Comparison of ENCODE assay signal across 21 cellular contexts in the genomic region with DNA sequence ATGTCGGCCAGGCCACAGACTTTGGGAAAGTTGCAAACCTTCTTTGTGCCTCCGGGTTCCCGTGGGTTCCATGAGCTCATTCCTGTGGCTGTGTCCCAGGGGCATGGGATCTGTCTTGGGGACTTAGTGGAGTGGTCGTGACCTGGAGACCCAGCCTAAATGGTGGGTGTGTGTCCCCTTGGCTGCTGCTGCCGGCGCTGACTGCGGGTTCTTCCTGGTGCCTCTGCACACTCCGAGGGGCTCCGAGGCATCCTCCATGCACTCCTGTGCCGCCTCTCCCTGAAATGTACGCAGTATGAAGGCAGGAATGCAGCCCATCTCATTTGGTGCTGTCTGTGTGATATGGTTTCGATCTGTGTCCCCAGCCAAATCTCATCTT. TPM values are rescaled to one million over a fixed set of nuclear protein-coding genes. Genes with fewer than 3 reads are reported as not detected.
DNase-seq lines count a peak whose midpoint lies in the region; ATAC-seq, FAIRE-seq and TF ChIP-seq lines count a peak whose summit lies in the region.
"Had no signal": no experiment of that assay in that cellular context is flagged by ENCODE, and none has a peak within 500 bp of the region (broad histone marks: within the 10 kb centered on the region; RNA-seq: fewer than 3 reads in every experiment).

No MANE protein-coding gene starts in this region.

- H3K36me3 Mint-ChIP-seq in activated CD8-positive, alpha-beta T cell treated with anti-CD3 and anti-CD28 coated beads, Interleukin-2, amount 10 ng/mL, durations not matched to agents 7 days and 5 days (ENCODE audit: low read depth), result no peaks in the 10 kb centered on the region

- H2BK5ac ChIP-seq in H1 (ENCODE audit: low read depth, low read length), result no peak overlapping the region
- no peak overlapping the region for H2BK5ac ChIP-seq in mesenchymal stem cell (ENCODE audit: low read depth, low read length, poor library complexity, severe bottlenecking)

- H3K23ac ChIP-seq in H1 (ENCODE audit: insufficient read length), result no peak overlapping the region
- no peak overlapping the region for H3K23ac ChIP-seq in mesenchymal stem cell (ENCODE audit: low read length in 2 of 2)

- no peak overlapping the region for H4K8ac ChIP-seq in H1 (ENCODE audit: extremely low read depth, insufficient read depth, low read length)
- no peak overlapping the region for H4K8ac ChIP-seq in mesenchymal stem cell (ENCODE audit: low read length)

- H2BK20ac ChIP-seq in H1 (ENCODE audit: low read length), result no peak overlapping the region

- ATAC-seq in GM19328 (IDR thresholded peaks at IDR 0.05; ENCODE audit: unreplicated experiment), result no peak
- no peak for ATAC-seq in activated CD8-positive, alpha-beta T cell treated with anti-CD3 and anti-CD28 coated beads, Interleukin-2, amount 10 ng/mL, durations not matched to agents 7 days and 5 days
- ATAC-seq: K562 had no signal

- FAIRE-seq in H1 (lab: Jason Lieb, UNC), result no peak
- FAIRE-seq: K562 had no signal

- H3K23me2 ChIP-seq in H1 (ENCODE audit: low read depth, low read length), result peaks cover 11% of the 10 kb centered on the region

- peaks cover 18% of the 10 kb centered on the region for H3K27me3 Mint-ChIP-seq in activated CD8-positive, alpha-beta T cell treated with anti-CD3 and anti-CD28 coated beads, Interleukin-2, amount 10 ng/mL, durations not matched to agents 7 days and 5 days (ENCODE audit: low read depth)

- TF ChIP-seq POLR2A in Peyer's patch (IDR thresholded peaks at IDR 0.05) (no peak), H1 (IDR thresholded peaks at IDR 0.05; ENCODE audit: control extremely low read depth in 1 of 2, low read depth in 2 of 2, low read length in 2 of 2) (no peak), stomach (IDR thresholded peaks at IDR 0.05) (no peak)

- H3K9me3 Mint-ChIP-seq in activated CD8-positive, alpha-beta T cell treated with anti-CD3 and anti-CD28 coated beads, Interleukin-2, amount 10 ng/mL, durations not matched to agents 7 days and 5 days (ENCODE audit: insufficient read depth), result peaks cover 22% of the 10 kb centered on the region

- H3K27ac Mint-ChIP-seq in activated CD8-positive, alpha-beta T cell treated with anti-CD3 and anti-CD28 coated beads, Interleukin-2, amount 10 ng/mL, durations not matched to agents 7 days and 5 days, result no peak overlapping the region

- H2AFZ ChIP-seq in H1 (ENCODE audit: low read length), result no peak overlapping the region
- H2AFZ ChIP-seq in mesenchymal stem cell (ENCODE audit: low read depth, low read length), result no peak overlapping the region

- H3K79me1 ChIP-seq in H1 (ENCODE audit: low read depth, low read length), result peaks cover 2% of the 10 kb centered on the region; the same call in 1 of the 2 replicates
- H3K79me1 ChIP-seq in mesenchymal stem cell (replicated peaks; ENCODE audit: low read length, poor library complexity, severe bottlenecking), result no peaks in the 10 kb centered on the region

- POLR2A ChIA-PET in H1 (lab: Charles Lee; ENCODE audit: partially characterized antibody), result no interaction called here
- POLR2A ChIA-PET in activated CD8-positive, alpha-beta T cell treated with anti-CD3 and anti-CD28 coated beads, Interleukin-2, amount 10 ng/mL, durations not matched to agents 7 days and 5 days (lab: Charles Lee), result interaction anchor here (1.6 kb wide), 1 partner anchor 9 kb away, joined by 4 read pairs; no protein-coding TSS in a partner anchor

- 85% methylated on average over 12 of the region's 12 CpGs; no CpG with 5 or more reads in 1 of the 2 experiments for WGBS in H1 (ENCODE audit: extremely low coverage in 1 of 2, insufficient coverage in 1 of 2, insufficient read length in 1 of 2, insufficient replicate concordance in 2 of 2, low coverage in 1 of 2, low lambda C conversion rate in 2 of 2, missing lambda C conversion rate in 1 of 2), 2 experiments
- WGBS in mesenchymal stem cell, result 85% methylated on average over 12 of the region's 12 CpGs
- 78 to 84% (median 81%) methylated on average over 9 to 12 of the region's 12 CpGs for WGBS in stomach, 5 donors

- H4K20me1 ChIP-seq in H1 (replicated peaks in 1 of 2; ENCODE audit: control insufficient read depth in 1 of 2, insufficient read depth in 2 of 2, low read length in 2 of 2), result peaks cover 0 to 12% of the 10 kb centered on the region in 2 experiments

- TF ChIP-seq EP300 in H1 (IDR thresholded peaks at IDR 0.05; ENCODE audit: borderline replicate concordance in 1 of 2, low read depth in 2 of 2, low read length in 2 of 2), result no peak
- TF ChIP-seq EP300 in stomach (IDR thresholded peaks at IDR 0.05), result no peak

- DNase-seq in Peyer's patch (no peak), H1 (ENCODE audit: low read depth in 1 of 2, low spot score in 2 of 2) (no peak), mesenchymal stem cell (no peak), stomach (no peak), SHP77 (lab: John Stamatoyannopoulos, UW) (no peak)
- no peak for DNase-seq in activated CD8-positive, alpha-beta T cell treated with anti-CD3 and anti-CD28 coated beads, Interleukin-2, amount 10 ng/mL, durations not matched to agents 7 days and 5 days
- DNase-seq: BE2C, COR-L47, DMS 273 treated with DMSO at 0.1 percent for 48 hours, DMS79 treated with DMSO at 0.1 percent for 48 hours, MG63, NCI-H1417, NCI-H187, NCI-H446 treated with DMSO at 0.1 percent for 48 hours, NCI-H526 treated with DMSO at 0.1 percent for 48 hours had no signal

- H3K4me1 Mint-ChIP-seq in activated CD8-positive, alpha-beta T cell treated with anti-CD3 and anti-CD28 coated beads, Interleukin-2, amount 10 ng/mL, durations not matched to agents 7 days and 5 days (ENCODE audit: low read depth), result no peaks in the 10 kb centered on the region

- H3K4ac ChIP-seq in H1 (replicated peaks; ENCODE audit: insufficient read length, low read depth, low read length) (no peak overlapping the region), mesenchymal stem cell (ENCODE audit: low read depth in 1 of 2, low read length in 2 of 2) (no peak overlapping the region)

- H3K18ac ChIP-seq in H1 (ENCODE audit: extremely low read depth, low read length) (no peak overlapping the region), mesenchymal stem cell (ENCODE audit: low read depth in 1 of 2, low read length in 2 of 2) (no peak overlapping the region)

- no peak overlapping the region for H3K9ac ChIP-seq in H1 (replicated peaks in 1 of 4; ENCODE audit: extremely low read depth in 1 of 4, low read depth in 3 of 4, low read length in 3 of 4)
- no peak overlapping the region for H3K9ac ChIP-seq in mesenchymal stem cell (ENCODE audit: low read length)

- H3K4me3 Mint-ChIP-seq in activated CD8-positive, alpha-beta T cell treated with anti-CD3 and anti-CD28 coated beads, Interleukin-2, amount 10 ng/mL, durations not matched to agents 7 days and 5 days, result no peak overlapping the region

- H3K79me2 ChIP-seq in H1 (ENCODE audit: control insufficient read depth in 1 of 2, insufficient read depth in 2 of 2, low read length in 2 of 2), result no peaks in the 10 kb centered on the region; a peak in 1 of 4 replicates

- H2BK15ac ChIP-seq in H1 (ENCODE audit: low read length), result no peak overlapping the region
- peak overlapping the region; percentile 37 for H2BK15ac ChIP-seq in mesenchymal stem cell (ENCODE audit: low read depth, poor library complexity, severe bottlenecking)

- no peak overlapping the region for H4K5ac ChIP-seq in H1 (ENCODE audit: insufficient read length, low read depth, low read length)

- H4K91ac ChIP-seq in H1 (replicated peaks; ENCODE audit: insufficient read length, low read length) (no peak overlapping the region), mesenchymal stem cell (ENCODE audit: low read length) (no peak overlapping the region)

- intact Hi-C loops in stomach (cut with DNase I; ENCODE audit: low total_unique reads), result no loop called here

- H3K4me3 ChIP-seq in Peyer's patch (no peak overlapping the region), H1 (ENCODE audit: extremely low read depth in 1 of 4, insufficient read depth in 2 of 4, low read depth in 3 of 4, low read length in 4 of 4) (no peak overlapping the region), mesenchymal stem cell (ENCODE audit: insufficient read depth in 1 of 2, low read depth in 1 of 2, low read length in 2 of 2) (no peak overlapping the region), stomach (no peak overlapping the region)
- H3K4me3 ChIP-seq: HAP-1, K562, MG63 had no signal

- TF ChIP-seq RAD21 in H1 (IDR thresholded peaks at IDR 0.05 in 1 of 2, conservative IDR thresholded peaks at IDR 0.05 in 1 of 2; ENCODE audit: low read depth in 2 of 2, low read length in 2 of 2), result no peak

- H3K4me1 ChIP-seq in Peyer's patch (peaks cover 0 to 6% (median 0%) of the 10 kb centered on the region in 4 donors), H1 (replicated peaks in 1 of 4; ENCODE audit: control insufficient read depth in 3 of 4, insufficient read depth in 4 of 4, low read length in 3 of 4) (no peaks in the 10 kb centered on the region), mesenchymal stem cell (ENCODE audit: control insufficient read depth, insufficient read depth, low read depth, low read length) (peaks cover 3% of the 10 kb centered on the region), stomach (no peaks in the 10 kb centered on the region)
- H3K4me1 ChIP-seq: BE2C, HAP-1 had no signal

- peaks cover 0 to 5% of the 10 kb centered on the region in 2 donors for H3K27me3 ChIP-seq in Peyer's patch
- H3K27me3 ChIP-seq in H1 (replicated peaks in 1 of 4; ENCODE audit: control insufficient read depth in 3 of 4, extremely low read depth in 1 of 4, insufficient read depth in 3 of 4, low read length in 3 of 4), result peaks cover 0 to 2% (median 0%) of the 10 kb centered on the region in 4 experiments; a peak in 1 of 7 replicates
- H3K27me3 ChIP-seq in mesenchymal stem cell (ENCODE audit: control insufficient read depth in 1 of 2, insufficient read depth in 1 of 2, low read length in 2 of 2), result peaks cover 38 to 56% of the 10 kb centered on the region in 2 experiments
- peaks cover 0 to 19% (median 0%) of the 10 kb centered on the region in 3 donors for H3K27me3 ChIP-seq in stomach
- H3K27me3 ChIP-seq: BE2C, MG63 had no signal

- H2AK5ac ChIP-seq in H1 (ENCODE audit: low read depth, low read length), result no peak overlapping the region
- no peak overlapping the region for H2AK5ac ChIP-seq in mesenchymal stem cell (ENCODE audit: low read length, severe bottlenecking)

- CTCF ChIA-PET in H1 (lab: Charles Lee; ENCODE audit: partially characterized antibody), result interaction anchor here (0.7 to 1.7 kb wide), 9 partner anchors 9 to 314 kb away, joined by 3 to 8 read pairs (median 3); no protein-coding TSS in a partner anchor
- CTCF ChIA-PET in activated CD8-positive, alpha-beta T cell treated with anti-CD3 and anti-CD28 coated beads, Interleukin-2, amount 10 ng/mL, durations not matched to agents 7 days and 5 days (lab: Charles Lee), result interaction anchor here (1.0 kb wide), 1 partner anchor 13 kb away, joined by 3 read pairs; no protein-coding TSS in a partner anchor

- H3K14ac ChIP-seq in H1 (ENCODE audit: insufficient read length) (no peak overlapping the region), mesenchymal stem cell (ENCODE audit: low read length in 2 of 2) (no peak overlapping the region)

- H3K27ac ChIP-seq in Peyer's patch (peak overlapping the region in 3 of 4 donors; percentile 23 to 51 (median 25)), H1 (ENCODE audit: low read depth, low read length) (no peak overlapping the region), mesenchymal stem cell (ENCODE audit: low read length, poor library complexity, severe bottlenecking) (no peak overlapping the region), stomach (peak overlapping the region in 4 of 5 donors; percentile 14 to 62 (median 52))

- no peak overlapping the region for H3K4me2 ChIP-seq in H1 (ENCODE audit: insufficient read depth in 1 of 2, low read depth in 2 of 2, low read length in 2 of 2)
- H3K4me2 ChIP-seq in mesenchymal stem cell (ENCODE audit: low read length, poor library complexity, severe bottlenecking), result no peak overlapping the region

- H3K9me3 ChIP-seq in Peyer's patch (peaks cover 0 to 5% (median 0%) of the 10 kb centered on the region in 4 donors), H1 (ENCODE audit: insufficient read depth in 2 of 2, low read depth in 1 of 2, low read length in 1 of 2) (peaks cover 2 to 13% of the 10 kb centered on the region in 2 experiments; a peak in 2 of 4 replicates), mesenchymal stem cell (ENCODE audit: control insufficient read depth, low read length) (peaks cover 21% of the 10 kb centered on the region), stomach (peaks cover 6 to 16% (median 15%) of the 10 kb centered on the region in 4 donors)

- H3K36me3 ChIP-seq in Peyer's patch, result no peaks in the 10 kb centered on the region
- peaks cover 0 to 3% (median 0%) of the 10 kb centered on the region in 4 experiments; a peak in 1 of 8 replicates for H3K36me3 ChIP-seq in H1 (ENCODE audit: control insufficient read depth in 2 of 4, insufficient read depth in 4 of 4, low read length in 3 of 4)
- H3K36me3 ChIP-seq in mesenchymal stem cell (ENCODE audit: control insufficient read depth in 1 of 2, insufficient read depth in 2 of 2, low read depth in 1 of 2, low read length in 2 of 2), result peaks cover 0 to 4% of the 10 kb centered on the region in 2 experiments
- H3K36me3 ChIP-seq in stomach, result no peaks in the 10 kb centered on the region
- H3K36me3 ChIP-seq: BE2C, HAP-1, MG63 had no signal

- 0 out of 2 replicates have a peak overlapping the region, but pooled peaks have one; percentile 39 for H2BK12ac ChIP-seq in H1 (ENCODE audit: low read depth, low read length)
- H2BK12ac ChIP-seq in mesenchymal stem cell (ENCODE audit: low read length in 2 of 2), result no peak overlapping the region

- no peak overlapping the region for H3K56ac ChIP-seq in H1 (replicated peaks; ENCODE audit: insufficient read length, low read depth, low read length)

- H2BK120ac ChIP-seq in H1 (replicated peaks; ENCODE audit: low read depth, low read length) (no peak overlapping the region), mesenchymal stem cell (ENCODE audit: low read depth, low read length) (no peak overlapping the region)

- TF ChIP-seq CTCF in Peyer's patch (IDR thresholded peaks at IDR 0.05), result no peak
- TF ChIP-seq CTCF in H1 (IDR thresholded peaks at IDR 0.05; ENCODE audit: control extremely low read depth in 1 of 3, insufficient read depth in 1 of 3, low read depth in 1 of 3, low read length in 3 of 3), result no peak
- TF ChIP-seq CTCF in stomach (IDR thresholded peaks at IDR 0.05), result no peak

RNA-seq across cellular contexts. Expression of gene SLC2A6, which starts 21.0 kb away (rescaled TPM):
- total RNA-seq in Peyer's patch (10 to 100 TPM in 1 of 4 donors, 1 to 10 TPM in 2, under 1 TPM in 1; 0.95 to 10.7 (median 2.2) TPM), stomach (10 to 100 TPM in 1 of 5 donors, 1 to 10 TPM in 1, under 1 TPM in 1, not detected in 2; 0.55 to 14.3 (median 1.3) TPM)
- 16.6 and 17.9 TPM in 2 replicates for total RNA-seq in H1 (2021; fragmentation: NEBNext Ultra II Directional; extraction: Animal tissue kit (Norgen Biotek cat#: 25700))
- polyA plus RNA-seq in H1 (2011; rRNA removed) (17.8 and 18.6 TPM in 2 replicates), stomach (1 to 10 TPM in 2 of 3 donors, under 1 TPM in 1; 0.92 to 3.1 (median 1.4) TPM)
- 16.9 TPM for polyA plus RNA-seq in H1 (2011; cell fraction: cytosol; rRNA removed)
- 22.9 TPM for polyA plus RNA-seq in H1 (2011; cell fraction: nucleus; rRNA removed)
- 9.1 to 15.8 TPM (median 14.0 TPM) in 4 replicates for polyA plus RNA-seq in H1 (2012, experiment 1 of 2)
- polyA plus RNA-seq in H1 (2012, experiment 2 of 2), result 13.7 TPM
- polyA plus RNA-seq in H1 (2013, experiment 1 of 2), result 21.9 TPM
- 21.5 TPM for polyA plus RNA-seq in H1 (2013, experiment 2 of 2)
- polyA minus RNA-seq in H1 (2011; rRNA and poly(A)+ RNA removed), result 8.2 and 10.5 TPM in 2 replicates
- 13.1 TPM for polyA minus RNA-seq in H1 (2011; cell fraction: cytosol; rRNA and poly(A)+ RNA removed)
- 23.1 TPM for polyA minus RNA-seq in H1 (2011; cell fraction: nucleus; rRNA and poly(A)+ RNA removed)
- 29.4 TPM for polyA plus RNA-seq in mesenchymal stem cell (2013, experiment 1 of 2)
- polyA plus RNA-seq in mesenchymal stem cell (2013, experiment 2 of 2), result 28.2 TPM
- total RNA-seq in activated CD8-positive, alpha-beta T cell treated with anti-CD3 and anti-CD28 coated beads, Interleukin-2, amount 10 ng/mL, durations not matched to agents 7 days and 5 days, result 10 to 100 TPM; 14.1 to 17.0 TPM

RNA-seq across cellular contexts. Expression of gene MYMK, which starts 24.9 kb away (rescaled TPM):
- total RNA-seq in Peyer's patch (not detected), stomach (not detected)
- not detected in 2 replicates for total RNA-seq in H1 (2021; fragmentation: NEBNext Ultra II Directional; extraction: Animal tissue kit (Norgen Biotek cat#: 25700))
- polyA plus RNA-seq in H1 (2011; rRNA removed) (0.30 TPM in 1 of 2 replicates, not detected in the other), stomach (not detected)
- polyA plus RNA-seq in H1 (2011; cell fraction: cytosol; rRNA removed), result 0.23 TPM
- 0.30 TPM for polyA plus RNA-seq in H1 (2011; cell fraction: nucleus; rRNA removed)
- polyA plus RNA-seq in H1 (2012, experiment 1 of 2), result not detected in 4 replicates
- not detected for polyA plus RNA-seq in H1 (2012, experiment 2 of 2)
- not detected for polyA plus RNA-seq in H1 (2013, experiment 1 of 2)
- 0.09 TPM for polyA plus RNA-seq in H1 (2013, experiment 2 of 2)
- not detected in 2 replicates for polyA minus RNA-seq in H1 (2011; rRNA and poly(A)+ RNA removed)
- polyA minus RNA-seq in H1 (2011; cell fraction: cytosol; rRNA and poly(A)+ RNA removed), result not detected
- not detected for polyA minus RNA-seq in H1 (2011; cell fraction: nucleus; rRNA and poly(A)+ RNA removed)
- polyA plus RNA-seq in mesenchymal stem cell (2013, experiment 1 of 2), result not detected
- not detected for polyA plus RNA-seq in mesenchymal stem cell (2013, experiment 2 of 2)
- total RNA-seq in activated CD8-positive, alpha-beta T cell treated with anti-CD3 and anti-CD28 coated beads, Interleukin-2, amount 10 ng/mL, durations not matched to agents 7 days and 5 days, result not detected
- total RNA-seq: A673, K562, SK-MEL-5 had no signal
- polyA plus RNA-seq: K562 had no signal

RNA-seq across cellular contexts. Expression of gene ADAMTSL2, which starts 34.6 kb away (rescaled TPM):
- total RNA-seq in Peyer's patch (10 to 100 TPM in 1 of 4 donors, 1 to 10 TPM in 2, under 1 TPM in 1; 0.40 to 14.0 (median 1.8) TPM), stomach (10 to 100 TPM in 1 of 5 donors, 1 to 10 TPM in 2, not detected in 2; 3.3 to 20.6 (median 3.3) TPM)
- total RNA-seq in H1 (2021; fragmentation: NEBNext Ultra II Directional; extraction: Animal tissue kit (Norgen Biotek cat#: 25700)), result 0.69 and 0.74 TPM in 2 replicates
- polyA plus RNA-seq in H1 (2011; rRNA removed) (0.76 and 1.0 TPM in 2 replicates), stomach (1 to 10 TPM; 1.3 to 1.9 (median 1.4) TPM)
- polyA plus RNA-seq in H1 (2011; cell fraction: cytosol; rRNA removed), result 0.79 TPM
- 2.6 TPM for polyA plus RNA-seq in H1 (2011; cell fraction: nucleus; rRNA removed)
- polyA plus RNA-seq in H1 (2012, experiment 1 of 2), result 0.29 to 1.0 TPM (median 0.65 TPM) in 4 replicates
- 0.41 TPM for polyA plus RNA-seq in H1 (2012, experiment 2 of 2)
- 0.39 TPM for polyA plus RNA-seq in H1 (2013, experiment 1 of 2)
- polyA plus RNA-seq in H1 (2013, experiment 2 of 2), result 0.29 TPM
- 0.13 and 0.73 TPM in 2 replicates for polyA minus RNA-seq in H1 (2011; rRNA and poly(A)+ RNA removed)
- polyA minus RNA-seq in H1 (2011; cell fraction: cytosol; rRNA and poly(A)+ RNA removed), result 0.29 TPM
- 0.60 TPM for polyA minus RNA-seq in H1 (2011; cell fraction: nucleus; rRNA and poly(A)+ RNA removed)
- polyA plus RNA-seq in mesenchymal stem cell (2013, experiment 1 of 2), result 0.22 TPM
- 0.21 TPM for polyA plus RNA-seq in mesenchymal stem cell (2013, experiment 2 of 2)
- not detected for total RNA-seq in activated CD8-positive, alpha-beta T cell treated with anti-CD3 and anti-CD28 coated beads, Interleukin-2, amount 10 ng/mL, durations not matched to agents 7 days and 5 days
- total RNA-seq: LHCN-M2 had no signal
- polyA plus RNA-seq: K562 had no signal

RNA-seq across cellular contexts. Expression of gene CACFD1, which starts 40.1 kb away (rescaled TPM):
- total RNA-seq in Peyer's patch (10 to 100 TPM; 13.2 to 68.5 (median 54.4) TPM), stomach (10 to 100 TPM; 11.7 to 74.2 (median 16.7) TPM)
- 13.3 and 13.4 TPM in 2 replicates for total RNA-seq in H1 (2021; fragmentation: NEBNext Ultra II Directional; extraction: Animal tissue kit (Norgen Biotek cat#: 25700))
- polyA plus RNA-seq in H1 (2011; rRNA removed) (15.5 and 23.6 TPM in 2 replicates), stomach (10 to 100 TPM; 15.6 to 28.9 (median 28.3) TPM)
- 18.6 TPM for polyA plus RNA-seq in H1 (2011; cell fraction: cytosol; rRNA removed)
- polyA plus RNA-seq in H1 (2011; cell fraction: nucleus; rRNA removed), result 36.2 TPM
- 8.1 to 19.8 TPM (median 16.8 TPM) in 4 replicates for polyA plus RNA-seq in H1 (2012, experiment 1 of 2)
- 11.4 TPM for polyA plus RNA-seq in H1 (2012, experiment 2 of 2)
- 6.8 TPM for polyA plus RNA-seq in H1 (2013, experiment 1 of 2)
- polyA plus RNA-seq in H1 (2013, experiment 2 of 2), result 7.3 TPM
- 15.2 and 20.4 TPM in 2 replicates for polyA minus RNA-seq in H1 (2011; rRNA and poly(A)+ RNA removed)
- 12.6 TPM for polyA minus RNA-seq in H1 (2011; cell fraction: cytosol; rRNA and poly(A)+ RNA removed)
- 33.3 TPM for polyA minus RNA-seq in H1 (2011; cell fraction: nucleus; rRNA and poly(A)+ RNA removed)
- polyA plus RNA-seq in mesenchymal stem cell (2013, experiment 1 of 2), result 6.9 TPM
- 6.9 TPM for polyA plus RNA-seq in mesenchymal stem cell (2013, experiment 2 of 2)
- total RNA-seq in activated CD8-positive, alpha-beta T cell treated with anti-CD3 and anti-CD28 coated beads, Interleukin-2, amount 10 ng/mL, durations not matched to agents 7 days and 5 days, result 1 to 10 TPM; 1.3 to 2.4 TPM

Comparison
In these comparisons a context has a peak if more than half of its experiments do, and no peak if none do; other contexts are left out.
1. H3K27ac ChIP-seq: peak in Peyer's patch (3 of 4) and stomach (4 of 5); none in H1 (single experiment) and mesenchymal stem cell (single experiment).